1 cellular context compared by ENCODE assay signal in the genomic region with DNA sequence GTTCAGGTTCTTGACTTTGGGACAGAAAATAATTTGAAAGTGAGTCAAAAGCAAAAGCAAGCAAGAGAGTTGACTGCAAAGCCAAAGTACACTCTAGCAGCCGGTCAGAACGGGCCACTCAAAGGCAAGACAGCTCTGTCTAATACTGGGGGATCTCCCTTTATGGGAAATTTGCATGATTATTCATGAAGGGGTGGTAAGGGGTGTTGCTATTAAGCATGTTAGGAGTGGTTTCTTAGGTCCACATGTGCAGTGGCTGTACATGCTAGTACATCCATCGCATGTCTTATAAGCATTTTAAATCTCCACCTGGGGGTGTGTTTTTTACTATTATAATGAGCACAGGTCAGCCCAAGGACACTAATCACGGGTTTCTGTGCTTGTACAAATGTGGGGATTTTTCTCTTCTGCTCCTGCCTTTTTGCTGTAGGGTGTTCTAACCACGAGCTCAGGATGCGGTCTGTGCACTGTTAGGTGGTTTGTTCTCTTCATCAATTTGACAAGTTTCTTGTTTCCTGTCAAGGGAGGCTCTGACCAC.
TF ChIP-seq lines count a peak whose summit lies in the region.

No MANE protein-coding gene starts in this region.

TF ChIP-seq in GM12878, 131 proteins besides CTCF, POLR2A, EP300 and RAD21 (continued from another document and continues in another):
- TF ChIP-seq, protein P1, sequence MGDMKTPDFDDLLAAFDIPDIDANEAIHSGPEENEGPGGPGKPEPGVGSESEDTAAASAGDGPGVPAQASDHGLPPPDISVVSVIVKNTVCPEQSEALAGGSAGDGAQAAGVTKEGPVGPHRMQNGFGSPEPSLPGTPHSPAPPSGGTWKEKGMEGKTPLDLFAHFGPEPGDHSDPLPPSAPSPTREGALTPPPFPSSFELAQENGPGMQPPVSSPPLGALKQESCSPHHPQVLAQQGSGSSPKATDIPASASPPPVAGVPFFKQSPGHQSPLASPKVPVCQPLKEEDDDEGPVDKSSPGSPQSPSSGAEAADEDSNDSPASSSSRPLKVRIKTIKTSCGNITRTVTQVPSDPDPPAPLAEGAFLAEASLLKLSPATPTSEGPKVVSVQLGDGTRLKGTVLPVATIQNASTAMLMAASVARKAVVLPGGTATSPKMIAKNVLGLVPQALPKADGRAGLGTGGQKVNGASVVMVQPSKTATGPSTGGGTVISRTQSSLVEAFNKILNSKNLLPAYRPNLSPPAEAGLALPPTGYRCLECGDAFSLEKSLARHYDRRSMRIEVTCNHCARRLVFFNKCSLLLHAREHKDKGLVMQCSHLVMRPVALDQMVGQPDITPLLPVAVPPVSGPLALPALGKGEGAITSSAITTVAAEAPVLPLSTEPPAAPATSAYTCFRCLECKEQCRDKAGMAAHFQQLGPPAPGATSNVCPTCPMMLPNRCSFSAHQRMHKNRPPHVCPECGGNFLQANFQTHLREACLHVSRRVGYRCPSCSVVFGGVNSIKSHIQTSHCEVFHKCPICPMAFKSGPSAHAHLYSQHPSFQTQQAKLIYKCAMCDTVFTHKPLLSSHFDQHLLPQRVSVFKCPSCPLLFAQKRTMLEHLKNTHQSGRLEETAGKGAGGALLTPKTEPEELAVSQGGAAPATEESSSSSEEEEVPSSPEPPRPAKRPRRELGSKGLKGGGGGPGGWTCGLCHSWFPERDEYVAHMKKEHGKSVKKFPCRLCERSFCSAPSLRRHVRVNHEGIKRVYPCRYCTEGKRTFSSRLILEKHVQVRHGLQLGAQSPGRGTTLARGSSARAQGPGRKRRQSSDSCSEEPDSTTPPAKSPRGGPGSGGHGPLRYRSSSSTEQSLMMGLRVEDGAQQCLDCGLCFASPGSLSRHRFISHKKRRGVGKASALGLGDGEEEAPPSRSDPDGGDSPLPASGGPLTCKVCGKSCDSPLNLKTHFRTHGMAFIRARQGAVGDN (IDR thresholded peaks at IDR 0.05), result no peak
- TF ChIP-seq SIN3A (IDR thresholded peaks at IDR 0.05; ENCODE audit: low read depth, low read length) (no peak), MXI1 (IDR thresholded peaks at IDR 0.05; ENCODE audit: low read depth, low read length) (no peak), FOXK2 (IDR thresholded peaks at IDR 0.05) (no peak), CBFB (IDR thresholded peaks at IDR 0.05; ENCODE audit: low read depth) (no peak), RUNX3 (IDR thresholded peaks at IDR 0.05; ENCODE audit: low read length) (peak; percentile 46; the same call in 1 of the 2 replicates), CHD1 (IDR thresholded peaks at IDR 0.05; ENCODE audit: low read depth, low read length) (no peak), HCFC1 (IDR thresholded peaks at IDR 0.05; ENCODE audit: low read length) (no peak), ESRRA (IDR thresholded peaks at IDR 0.05; ENCODE audit: low read length) (peak; percentile 42; the same call in 1 of the 2 replicates), HDAC2 (IDR thresholded peaks at IDR 0.05) (no peak), DPF2 (IDR thresholded peaks at IDR 0.05) (no peak), ZNF384 (IDR thresholded peaks at IDR 0.05; ENCODE audit: borderline replicate concordance, low read depth, low read length) (no peak), SMARCA5 (IDR thresholded peaks at IDR 0.05) (no peak), SREBF2 (IDR thresholded peaks at IDR 0.05; ENCODE audit: low read length) (no peak), SIX5 (IDR thresholded peaks at IDR 0.05; ENCODE audit: low read depth, low read length, severe bottlenecking) (no peak), NR2F1 (conservative IDR thresholded peaks at IDR 0.05) (no peak; the same call in 1 of the 2 replicates), ZSCAN29 (IDR thresholded peaks at IDR 0.05) (no peak), GATAD2B (conservative IDR thresholded peaks at IDR 0.05; ENCODE audit: low read depth) (no peak), IKZF2 (IDR thresholded peaks at IDR 0.05) (peak; percentile 56 to 58; a peak in 2 of 4 replicates), BMI1 (IDR thresholded peaks at IDR 0.05; ENCODE audit: borderline replicate concordance) (no peak), MEF2B (IDR thresholded peaks at IDR 0.05; ENCODE audit: partially characterized antibody, poor library complexity, severe bottlenecking) (no peak), SUZ12 (IDR thresholded peaks at IDR 0.05; ENCODE audit: unreplicated experiment) (no peak), EED (IDR thresholded peaks at IDR 0.05; ENCODE audit: low read depth) (no peak), KAT2A (conservative IDR thresholded peaks at IDR 0.05; ENCODE audit: control insufficient read depth, low read depth, low read length) (no peak), PML (IDR thresholded peaks at IDR 0.05; ENCODE audit: low read length) (no peak)
- TF ChIP-seq, protein P2, sequence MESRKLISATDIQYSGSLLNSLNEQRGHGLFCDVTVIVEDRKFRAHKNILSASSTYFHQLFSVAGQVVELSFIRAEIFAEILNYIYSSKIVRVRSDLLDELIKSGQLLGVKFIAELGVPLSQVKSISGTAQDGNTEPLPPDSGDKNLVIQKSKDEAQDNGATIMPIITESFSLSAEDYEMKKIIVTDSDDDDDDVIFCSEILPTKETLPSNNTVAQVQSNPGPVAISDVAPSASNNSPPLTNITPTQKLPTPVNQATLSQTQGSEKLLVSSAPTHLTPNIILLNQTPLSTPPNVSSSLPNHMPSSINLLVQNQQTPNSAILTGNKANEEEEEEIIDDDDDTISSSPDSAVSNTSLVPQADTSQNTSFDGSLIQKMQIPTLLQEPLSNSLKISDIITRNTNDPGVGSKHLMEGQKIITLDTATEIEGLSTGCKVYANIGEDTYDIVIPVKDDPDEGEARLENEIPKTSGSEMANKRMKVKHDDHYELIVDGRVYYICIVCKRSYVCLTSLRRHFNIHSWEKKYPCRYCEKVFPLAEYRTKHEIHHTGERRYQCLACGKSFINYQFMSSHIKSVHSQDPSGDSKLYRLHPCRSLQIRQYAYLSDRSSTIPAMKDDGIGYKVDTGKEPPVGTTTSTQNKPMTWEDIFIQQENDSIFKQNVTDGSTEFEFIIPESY (IDR thresholded peaks at IDR 0.05), result no peak
- TF ChIP-seq, protein P3, sequence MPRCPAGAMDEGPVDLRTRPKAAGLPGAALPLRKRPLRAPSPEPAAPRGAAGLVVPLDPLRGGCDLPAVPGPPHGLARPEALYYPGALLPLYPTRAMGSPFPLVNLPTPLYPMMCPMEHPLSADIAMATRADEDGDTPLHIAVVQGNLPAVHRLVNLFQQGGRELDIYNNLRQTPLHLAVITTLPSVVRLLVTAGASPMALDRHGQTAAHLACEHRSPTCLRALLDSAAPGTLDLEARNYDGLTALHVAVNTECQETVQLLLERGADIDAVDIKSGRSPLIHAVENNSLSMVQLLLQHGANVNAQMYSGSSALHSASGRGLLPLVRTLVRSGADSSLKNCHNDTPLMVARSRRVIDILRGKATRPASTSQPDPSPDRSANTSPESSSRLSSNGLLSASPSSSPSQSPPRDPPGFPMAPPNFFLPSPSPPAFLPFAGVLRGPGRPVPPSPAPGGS (IDR thresholded peaks at IDR 0.05; ENCODE audit: borderline replicate concordance, insufficient read depth, low read depth, low read length, poor library complexity, severe bottlenecking), result no peak
- TF ChIP-seq, protein P4, sequence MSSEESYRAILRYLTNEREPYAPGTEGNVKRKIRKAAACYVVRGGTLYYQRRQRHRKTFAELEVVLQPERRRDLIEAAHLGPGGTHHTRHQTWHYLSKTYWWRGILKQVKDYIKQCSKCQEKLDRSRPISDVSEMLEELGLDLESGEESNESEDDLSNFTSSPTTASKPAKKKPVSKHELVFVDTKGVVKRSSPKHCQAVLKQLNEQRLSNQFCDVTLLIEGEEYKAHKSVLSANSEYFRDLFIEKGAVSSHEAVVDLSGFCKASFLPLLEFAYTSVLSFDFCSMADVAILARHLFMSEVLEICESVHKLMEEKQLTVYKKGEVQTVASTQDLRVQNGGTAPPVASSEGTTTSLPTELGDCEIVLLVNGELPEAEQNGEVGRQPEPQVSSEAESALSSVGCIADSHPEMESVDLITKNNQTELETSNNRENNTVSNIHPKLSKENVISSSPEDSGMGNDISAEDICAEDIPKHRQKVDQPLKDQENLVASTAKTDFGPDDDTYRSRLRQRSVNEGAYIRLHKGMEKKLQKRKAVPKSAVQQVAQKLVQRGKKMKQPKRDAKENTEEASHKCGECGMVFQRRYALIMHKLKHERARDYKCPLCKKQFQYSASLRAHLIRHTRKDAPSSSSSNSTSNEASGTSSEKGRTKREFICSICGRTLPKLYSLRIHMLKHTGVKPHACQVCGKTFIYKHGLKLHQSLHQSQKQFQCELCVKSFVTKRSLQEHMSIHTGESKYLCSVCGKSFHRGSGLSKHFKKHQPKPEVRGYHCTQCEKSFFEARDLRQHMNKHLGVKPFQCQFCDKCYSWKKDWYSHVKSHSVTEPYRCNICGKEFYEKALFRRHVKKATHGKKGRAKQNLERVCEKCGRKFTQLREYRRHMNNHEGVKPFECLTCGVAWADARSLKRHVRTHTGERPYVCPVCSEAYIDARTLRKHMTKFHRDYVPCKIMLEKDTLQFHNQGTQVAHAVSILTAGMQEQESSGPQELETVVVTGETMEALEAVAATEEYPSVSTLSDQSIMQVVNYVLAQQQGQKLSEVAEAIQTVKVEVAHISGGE (CRISPR knock-in tag; IDR thresholded peaks at IDR 0.05), result no peak
- TF ChIP-seq, protein P5, sequence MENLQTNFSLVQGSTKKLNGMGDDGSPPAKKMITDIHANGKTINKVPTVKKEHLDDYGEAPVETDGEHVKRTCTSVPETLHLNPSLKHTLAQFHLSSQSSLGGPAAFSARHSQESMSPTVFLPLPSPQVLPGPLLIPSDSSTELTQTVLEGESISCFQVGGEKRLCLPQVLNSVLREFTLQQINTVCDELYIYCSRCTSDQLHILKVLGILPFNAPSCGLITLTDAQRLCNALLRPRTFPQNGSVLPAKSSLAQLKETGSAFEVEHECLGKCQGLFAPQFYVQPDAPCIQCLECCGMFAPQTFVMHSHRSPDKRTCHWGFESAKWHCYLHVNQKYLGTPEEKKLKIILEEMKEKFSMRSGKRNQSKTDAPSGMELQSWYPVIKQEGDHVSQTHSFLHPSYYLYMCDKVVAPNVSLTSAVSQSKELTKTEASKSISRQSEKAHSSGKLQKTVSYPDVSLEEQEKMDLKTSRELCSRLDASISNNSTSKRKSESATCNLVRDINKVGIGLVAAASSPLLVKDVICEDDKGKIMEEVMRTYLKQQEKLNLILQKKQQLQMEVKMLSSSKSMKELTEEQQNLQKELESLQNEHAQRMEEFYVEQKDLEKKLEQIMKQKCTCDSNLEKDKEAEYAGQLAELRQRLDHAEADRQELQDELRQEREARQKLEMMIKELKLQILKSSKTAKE (IDR thresholded peaks at IDR 0.05; ENCODE audit: low read depth, poor library complexity, severe bottlenecking), result no peak
- TF ChIP-seq, protein P6, sequence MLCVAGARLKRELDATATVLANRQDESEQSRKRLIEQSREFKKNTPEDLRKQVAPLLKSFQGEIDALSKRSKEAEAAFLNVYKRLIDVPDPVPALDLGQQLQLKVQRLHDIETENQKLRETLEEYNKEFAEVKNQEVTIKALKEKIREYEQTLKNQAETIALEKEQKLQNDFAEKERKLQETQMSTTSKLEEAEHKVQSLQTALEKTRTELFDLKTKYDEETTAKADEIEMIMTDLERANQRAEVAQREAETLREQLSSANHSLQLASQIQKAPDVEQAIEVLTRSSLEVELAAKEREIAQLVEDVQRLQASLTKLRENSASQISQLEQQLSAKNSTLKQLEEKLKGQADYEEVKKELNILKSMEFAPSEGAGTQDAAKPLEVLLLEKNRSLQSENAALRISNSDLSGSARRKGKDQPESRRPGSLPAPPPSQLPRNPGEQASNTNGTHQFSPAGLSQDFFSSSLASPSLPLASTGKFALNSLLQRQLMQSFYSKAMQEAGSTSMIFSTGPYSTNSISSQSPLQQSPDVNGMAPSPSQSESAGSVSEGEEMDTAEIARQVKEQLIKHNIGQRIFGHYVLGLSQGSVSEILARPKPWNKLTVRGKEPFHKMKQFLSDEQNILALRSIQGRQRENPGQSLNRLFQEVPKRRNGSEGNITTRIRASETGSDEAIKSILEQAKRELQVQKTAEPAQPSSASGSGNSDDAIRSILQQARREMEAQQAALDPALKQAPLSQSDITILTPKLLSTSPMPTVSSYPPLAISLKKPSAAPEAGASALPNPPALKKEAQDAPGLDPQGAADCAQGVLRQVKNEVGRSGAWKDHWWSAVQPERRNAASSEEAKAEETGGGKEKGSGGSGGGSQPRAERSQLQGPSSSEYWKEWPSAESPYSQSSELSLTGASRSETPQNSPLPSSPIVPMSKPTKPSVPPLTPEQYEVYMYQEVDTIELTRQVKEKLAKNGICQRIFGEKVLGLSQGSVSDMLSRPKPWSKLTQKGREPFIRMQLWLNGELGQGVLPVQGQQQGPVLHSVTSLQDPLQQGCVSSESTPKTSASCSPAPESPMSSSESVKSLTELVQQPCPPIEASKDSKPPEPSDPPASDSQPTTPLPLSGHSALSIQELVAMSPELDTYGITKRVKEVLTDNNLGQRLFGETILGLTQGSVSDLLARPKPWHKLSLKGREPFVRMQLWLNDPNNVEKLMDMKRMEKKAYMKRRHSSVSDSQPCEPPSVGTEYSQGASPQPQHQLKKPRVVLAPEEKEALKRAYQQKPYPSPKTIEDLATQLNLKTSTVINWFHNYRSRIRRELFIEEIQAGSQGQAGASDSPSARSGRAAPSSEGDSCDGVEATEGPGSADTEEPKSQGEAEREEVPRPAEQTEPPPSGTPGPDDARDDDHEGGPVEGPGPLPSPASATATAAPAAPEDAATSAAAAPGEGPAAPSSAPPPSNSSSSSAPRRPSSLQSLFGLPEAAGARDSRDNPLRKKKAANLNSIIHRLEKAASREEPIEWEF (IDR thresholded peaks at IDR 0.05; ENCODE audit: insufficient replicate concordance, low read depth, low read length), result no peak
- TF ChIP-seq, protein P7, sequence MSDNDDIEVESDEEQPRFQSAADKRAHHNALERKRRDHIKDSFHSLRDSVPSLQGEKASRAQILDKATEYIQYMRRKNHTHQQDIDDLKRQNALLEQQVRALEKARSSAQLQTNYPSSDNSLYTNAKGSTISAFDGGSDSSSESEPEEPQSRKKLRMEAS (IDR thresholded peaks at IDR 0.05; ENCODE audit: low read depth, low read length), result no peak
- TF ChIP-seq, protein P8, sequence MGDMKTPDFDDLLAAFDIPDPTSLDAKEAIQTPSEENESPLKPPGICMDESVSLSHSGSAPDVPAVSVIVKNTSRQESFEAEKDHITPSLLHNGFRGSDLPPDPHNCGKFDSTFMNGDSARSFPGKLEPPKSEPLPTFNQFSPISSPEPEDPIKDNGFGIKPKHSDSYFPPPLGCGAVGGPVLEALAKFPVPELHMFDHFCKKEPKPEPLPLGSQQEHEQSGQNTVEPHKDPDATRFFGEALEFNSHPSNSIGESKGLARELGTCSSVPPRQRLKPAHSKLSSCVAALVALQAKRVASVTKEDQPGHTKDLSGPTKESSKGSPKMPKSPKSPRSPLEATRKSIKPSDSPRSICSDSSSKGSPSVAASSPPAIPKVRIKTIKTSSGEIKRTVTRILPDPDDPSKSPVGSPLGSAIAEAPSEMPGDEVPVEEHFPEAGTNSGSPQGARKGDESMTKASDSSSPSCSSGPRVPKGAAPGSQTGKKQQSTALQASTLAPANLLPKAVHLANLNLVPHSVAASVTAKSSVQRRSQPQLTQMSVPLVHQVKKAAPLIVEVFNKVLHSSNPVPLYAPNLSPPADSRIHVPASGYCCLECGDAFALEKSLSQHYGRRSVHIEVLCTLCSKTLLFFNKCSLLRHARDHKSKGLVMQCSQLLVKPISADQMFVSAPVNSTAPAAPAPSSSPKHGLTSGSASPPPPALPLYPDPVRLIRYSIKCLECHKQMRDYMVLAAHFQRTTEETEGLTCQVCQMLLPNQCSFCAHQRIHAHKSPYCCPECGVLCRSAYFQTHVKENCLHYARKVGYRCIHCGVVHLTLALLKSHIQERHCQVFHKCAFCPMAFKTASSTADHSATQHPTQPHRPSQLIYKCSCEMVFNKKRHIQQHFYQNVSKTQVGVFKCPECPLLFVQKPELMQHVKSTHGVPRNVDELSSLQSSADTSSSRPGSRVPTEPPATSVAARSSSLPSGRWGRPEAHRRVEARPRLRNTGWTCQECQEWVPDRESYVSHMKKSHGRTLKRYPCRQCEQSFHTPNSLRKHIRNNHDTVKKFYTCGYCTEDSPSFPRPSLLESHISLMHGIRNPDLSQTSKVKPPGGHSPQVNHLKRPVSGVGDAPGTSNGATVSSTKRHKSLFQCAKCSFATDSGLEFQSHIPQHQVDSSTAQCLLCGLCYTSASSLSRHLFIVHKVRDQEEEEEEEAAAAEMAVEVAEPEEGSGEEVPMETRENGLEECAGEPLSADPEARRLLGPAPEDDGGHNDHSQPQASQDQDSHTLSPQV (IDR thresholded peaks at IDR 0.05), result no peak
